ENCODE assay signal across 19 cellular contexts in the genomic region with DNA sequence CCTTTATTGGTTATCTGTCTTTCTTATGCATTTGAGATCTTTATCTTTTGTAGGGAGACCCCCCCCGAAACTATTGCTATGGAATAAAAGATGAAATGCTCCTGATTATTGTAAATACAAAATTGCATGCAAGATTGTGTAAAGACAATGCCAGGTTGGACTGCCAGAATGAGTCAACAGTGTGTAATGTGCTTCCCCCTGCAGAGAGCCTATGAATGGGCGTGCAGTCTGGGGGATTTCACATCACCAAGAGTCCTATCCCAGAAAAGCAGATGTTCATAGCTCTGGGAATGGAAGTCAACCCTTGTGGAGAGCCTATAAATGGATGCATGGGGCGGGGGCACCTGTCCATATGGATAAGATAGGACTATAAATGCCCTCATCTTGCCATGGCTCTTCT.
"Had no signal": no experiment of that assay in that cellular context is flagged by ENCODE, and none has a peak within 500 bp of the region (broad histone marks: within the 10 kb centered on the region; RNA-seq: fewer than 3 reads in every experiment).

No MANE protein-coding gene starts in this region.

- H3K4me2 ChIP-seq: hepatocyte had no signal

- H3K9me3 ChIP-seq: lower lobe of right lung, tibial nerve had no signal

- H3K9me3 Mint-ChIP-seq: activated B cell treated with CpG ODN at 0.5 μM for 24 hours; activated naive CD8-positive, alpha-beta T cell treated with anti-CD3 and anti-CD28 coated beads, Interleukin-2, amount 50 U/mL, for 24 hours had no signal

- H3K27ac ChIP-seq: dorsolateral prefrontal cortex, lower lobe of right lung, spleen, tibial nerve had no signal

- H2AFZ ChIP-seq: hepatocyte had no signal

- H3K4me3 ChIP-seq: dorsolateral prefrontal cortex, hepatocyte, lower lobe of right lung, spleen, tibial nerve had no signal

- H3K4me1 Mint-ChIP-seq: activated B cell treated with CpG ODN at 0.5 μM for 24 hours; activated CD4-positive, alpha-beta T cell treated with anti-CD3 and anti-CD28 coated beads, Interleukin-2, amount 10 ng/mL, durations not matched to agents 24 days and 14 days; activated naive CD8-positive, alpha-beta T cell treated with anti-CD3 and anti-CD28 coated beads, Interleukin-2, amount 50 U/mL, for 24 hours; brain; naive thymus-derived CD8-positive, alpha-beta T cell; stimulated activated naive B cell treated with anti-CD40 and anti-IgM and Interleukin-4, amounts not matched to agents 10 μg/mL and 1 μg/mL and 100 μg/mL, for 72 hours had no signal

- H3K79me2 ChIP-seq: hepatocyte had no signal

- H3K36me3 ChIP-seq: lower lobe of right lung, spleen, tibial nerve had no signal

- H3K27me3 Mint-ChIP-seq: activated B cell treated with CpG ODN at 0.5 μM for 24 hours; activated CD4-positive, alpha-beta T cell treated with anti-CD3 and anti-CD28 coated beads, Interleukin-2, amount 10 ng/mL, durations not matched to agents 24 days and 14 days; activated naive CD8-positive, alpha-beta T cell treated with anti-CD3 and anti-CD28 coated beads, Interleukin-2, amount 50 U/mL, for 24 hours; naive thymus-derived CD8-positive, alpha-beta T cell; progenitor cell of endocrine pancreas; stimulated activated naive B cell treated with anti-CD40 and anti-IgM and Interleukin-4, amounts not matched to agents 10 μg/mL and 1 μg/mL and 100 μg/mL, for 72 hours had no signal

- H3K27me3 ChIP-seq: dorsolateral prefrontal cortex, hepatocyte, spleen, tibial nerve had no signal

- ATAC-seq: activated naive CD8-positive, alpha-beta T cell treated with anti-CD3 and anti-CD28 coated beads, Interleukin-2, amount 50 U/mL, for 24 hours; left cardiac atrium; lower lobe of right lung; naive thymus-derived CD8-positive, alpha-beta T cell; sciatic nerve; stimulated activated naive B cell treated with anti-CD40 and anti-IgM and Interleukin-4, amounts not matched to agents 10 μg/mL and 1 μg/mL and 100 μg/mL, for 72 hours had no signal

- DNase-seq: activated B cell treated with CpG ODN at 0.5 μM for 24 hours; activated CD4-positive, alpha-beta T cell treated with anti-CD3 and anti-CD28 coated beads, Interleukin-2, amount 10 ng/mL, durations not matched to agents 24 days and 14 days; activated CD8-positive, alpha-beta memory T cell treated with anti-CD3 and anti-CD28 coated beads for 24 hours; activated naive CD4-positive, alpha-beta T cell treated with Interleukin-2 at 50 U/mL for 16 hours; activated naive CD8-positive, alpha-beta T cell treated with anti-CD3 and anti-CD28 coated beads, Interleukin-2, amount 50 U/mL, for 24 hours; dorsolateral prefrontal cortex; left cardiac atrium; lower lobe of right lung; naive thymus-derived CD8-positive, alpha-beta T cell; nucleus accumbens; spleen; stimulated activated CD4-positive, alpha-beta T cell treated with anti-CD3 and anti-CD28 coated beads, Interleukin-1b, Interleukin-23, amount 100 ng/mL, for 48 hours; stimulated activated naive B cell treated with anti-CD40 and anti-IgM and Interleukin-4, amounts not matched to agents 10 μg/mL and 1 μg/mL and 100 μg/mL, for 72 hours; T-helper 2 cell had no signal

- H3K36me3 Mint-ChIP-seq: brain; naive thymus-derived CD8-positive, alpha-beta T cell; stimulated activated naive B cell treated with anti-CD40 and anti-IgM and Interleukin-4, amounts not matched to agents 10 μg/mL and 1 μg/mL and 100 μg/mL, for 72 hours had no signal

- H3K27ac Mint-ChIP-seq: activated B cell treated with CpG ODN at 0.5 μM for 24 hours; activated CD4-positive, alpha-beta T cell treated with anti-CD3 and anti-CD28 coated beads, Interleukin-2, amount 10 ng/mL, durations not matched to agents 24 days and 14 days; activated naive CD8-positive, alpha-beta T cell treated with anti-CD3 and anti-CD28 coated beads, Interleukin-2, amount 50 U/mL, for 24 hours; brain; naive thymus-derived CD8-positive, alpha-beta T cell; stimulated activated naive B cell treated with anti-CD40 and anti-IgM and Interleukin-4, amounts not matched to agents 10 μg/mL and 1 μg/mL and 100 μg/mL, for 72 hours had no signal

- H3K4me3 Mint-ChIP-seq: activated B cell treated with CpG ODN at 0.5 μM for 24 hours; activated CD4-positive, alpha-beta T cell treated with anti-CD3 and anti-CD28 coated beads, Interleukin-2, amount 10 ng/mL, durations not matched to agents 24 days and 14 days; activated naive CD8-positive, alpha-beta T cell treated with anti-CD3 and anti-CD28 coated beads, Interleukin-2, amount 50 U/mL, for 24 hours; brain; naive thymus-derived CD8-positive, alpha-beta T cell; stimulated activated naive B cell treated with anti-CD40 and anti-IgM and Interleukin-4, amounts not matched to agents 10 μg/mL and 1 μg/mL and 100 μg/mL, for 72 hours had no signal

- H3K4me1 ChIP-seq: lower lobe of right lung, spleen, tibial nerve had no signal
